Comparison of ENCODE assay signal across 9 cellular contexts in the genomic region with DNA sequence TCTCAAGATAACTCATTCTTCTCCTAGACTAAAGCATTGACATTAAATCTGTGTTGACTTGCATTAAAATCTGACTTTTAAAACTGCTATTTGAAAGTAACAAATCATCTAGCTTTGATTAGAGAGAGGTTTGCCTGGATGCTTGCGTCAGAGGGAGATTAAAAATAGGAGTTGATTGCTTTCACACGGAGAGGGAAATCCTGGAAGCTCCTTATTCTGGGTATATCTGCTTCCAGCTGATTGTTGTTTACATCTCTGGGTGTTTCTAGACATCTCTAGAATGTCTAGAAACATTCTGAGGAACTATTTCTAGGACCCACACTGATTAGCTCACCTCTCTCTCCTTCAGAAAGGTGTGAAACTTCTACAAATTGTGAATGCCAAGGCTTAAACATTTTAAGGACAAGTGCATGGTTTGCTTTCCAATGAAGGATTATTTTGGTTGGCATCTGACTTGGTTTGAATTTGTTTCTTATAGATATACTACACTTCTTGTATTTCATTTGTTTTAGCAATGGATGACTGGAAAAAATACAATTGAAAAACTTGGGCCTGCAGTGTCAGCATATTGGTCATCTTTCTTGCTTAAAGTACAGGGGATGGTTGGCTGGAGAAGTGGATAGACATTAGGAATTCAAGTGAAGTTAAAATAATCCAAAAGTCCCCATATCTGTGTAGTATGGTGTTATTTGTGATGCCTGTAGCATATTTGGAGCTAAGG. TPM values are rescaled to one million over a fixed set of nuclear protein-coding genes. Genes with fewer than 3 reads are reported as not detected.
DNase-seq lines count a peak whose midpoint lies in the region; ATAC-seq and TF ChIP-seq lines count a peak whose summit lies in the region.
"Had no signal": no experiment of that assay in that cellular context is flagged by ENCODE, and none has a peak within 500 bp of the region (broad histone marks: within the 10 kb centered on the region; RNA-seq: fewer than 3 reads in every experiment).

No MANE protein-coding gene starts in this region.

- no peaks in the 10 kb centered on the region for H3K27me3 ChIP-seq in rectal smooth muscle tissue (ENCODE audit: control insufficient read depth, insufficient read depth, low read length)
- H3K27me3 ChIP-seq in BE2C = no peaks in the 10 kb centered on the region
- H3K27me3 ChIP-seq: tibial artery had no signal

- DNase-seq in GM12865 (ENCODE audit: low read depth) (no peak), activated B cell treated with CpG ODN at 0.5 μM for 24 hours (no peak), fibroblast of the aortic adventitia (ENCODE audit: low read depth) (peak; percentile 53), SKM-1 (lab: John Stamatoyannopoulos, UW; ENCODE audit: unreplicated experiment) (no peak), BE2C (no peak)
- DNase-seq: tibial artery had no signal

- H3K4me1 Mint-ChIP-seq in activated B cell treated with CpG ODN at 0.5 μM for 24 hours = peaks cover 62% of the 10 kb centered on the region

- no peaks in the 10 kb centered on the region for H3K9me3 Mint-ChIP-seq in activated B cell treated with CpG ODN at 0.5 μM for 24 hours

- intact Hi-C loops in activated B cell treated with CpG ODN at 0.5 μM for 24 hours (cut with micrococcal nuclease) = loop anchor here (5.0 kb wide), 1 partner anchor 35 kb away; no protein-coding TSS in a partner anchor

- no peak for TF ChIP-seq CTCF in GM12865 (IDR thresholded peaks at IDR 0.05; ENCODE audit: insufficient read depth, low read depth, low read length, missing control alignments)
- no peak for TF ChIP-seq CTCF in activated B cell treated with CpG ODN at 0.5 μM for 24 hours (IDR thresholded peaks at IDR 0.05)
- TF ChIP-seq CTCF in fibroblast of the aortic adventitia (IDR thresholded peaks at IDR 0.05; ENCODE audit: insufficient read depth, low read length) = no peak
- no peak for TF ChIP-seq CTCF in BE2C (IDR thresholded peaks at IDR 0.05; ENCODE audit: low read depth, low read length)

- H3K27me3 Mint-ChIP-seq in activated B cell treated with CpG ODN at 0.5 μM for 24 hours = no peaks in the 10 kb centered on the region

- H3K9me3 ChIP-seq in BE2C = no peaks in the 10 kb centered on the region
- H3K9me3 ChIP-seq: tibial artery had no signal

- POLR2A ChIA-PET in activated B cell treated with CpG ODN at 0.5 μM for 24 hours (lab: Charles Lee) = interaction anchor here (1.4 to 3.0 kb wide), 2 partner anchors 11 to 91 kb away, joined by 4 to 16 read pairs; no protein-coding TSS in a partner anchor

- CTCF ChIA-PET in activated B cell treated with CpG ODN at 0.5 μM for 24 hours (lab: Charles Lee) = interaction anchor here (1.0 to 5.1 kb wide), 6 partner anchors 13 to 136 kb away, joined by 3 to 118 read pairs (median 5); no protein-coding TSS in a partner anchor

- peaks cover 8% of the 10 kb centered on the region for H3K4me1 ChIP-seq in rectal smooth muscle tissue (ENCODE audit: control insufficient read depth, insufficient read depth, low read length)
- no peaks in the 10 kb centered on the region for H3K4me1 ChIP-seq in BE2C

- peaks cover 7% of the 10 kb centered on the region for H3K36me3 Mint-ChIP-seq in activated B cell treated with CpG ODN at 0.5 μM for 24 hours (ENCODE audit: low read depth)

- H3K27ac ChIP-seq in rectal smooth muscle tissue (ENCODE audit: low read depth, low read length) = no peak overlapping the region

- H3K9ac ChIP-seq in rectal smooth muscle tissue (ENCODE audit: low read length) = no peak overlapping the region

- peak overlapping the region; percentile 95 for H3K4me3 Mint-ChIP-seq in activated B cell treated with CpG ODN at 0.5 μM for 24 hours

- H3K4me3 ChIP-seq in GM12865 (ENCODE audit: low read depth, low read length) (peak overlapping the region; percentile 76), fibroblast of the aortic adventitia (ENCODE audit: low read depth, low read length) (peak overlapping the region; percentile 92), rectal smooth muscle tissue (ENCODE audit: low read length) (peak overlapping the region; percentile 36), BE2C (ENCODE audit: low read depth, low read length) (no peak overlapping the region)

- ATAC-seq in activated B cell treated with CpG ODN at 0.5 μM for 24 hours (ENCODE audit: low read depth) = no peak
- ATAC-seq in GM18873 (IDR thresholded peaks at IDR 0.05; ENCODE audit: low FRiP score, unreplicated experiment) = no peak
- no peak for ATAC-seq in GM21576 (IDR thresholded peaks at IDR 0.05; ENCODE audit: unreplicated experiment)

- peak overlapping the region; percentile 95 for H3K27ac Mint-ChIP-seq in activated B cell treated with CpG ODN at 0.5 μM for 24 hours

- H3K36me3 ChIP-seq in rectal smooth muscle tissue (ENCODE audit: control insufficient read depth, insufficient read depth, low read length) (no peaks in the 10 kb centered on the region), BE2C (no peaks in the 10 kb centered on the region; the same call in 1 of the 2 replicates)
- H3K36me3 ChIP-seq: tibial artery had no signal

RNA-seq across cellular contexts. Expression of a gene that starts 2.1 kb away (rescaled TPM):
- 32.2 and 32.3 TPM in 2 replicates for total RNA-seq in activated B cell treated with CpG ODN at 0.5 μM for 24 hours
- total RNA-seq in fibroblast of the aortic adventitia (ENCODE audit: low replicate concordance) = 23.3 and 26.7 TPM in 2 replicates
- 14.2 TPM for polyA plus RNA-seq in BE2C (2012; ENCODE audit: insufficient read depth, insufficient read length, low read depth)
